13 cellular contexts compared by ENCODE assay signal in the genomic region with DNA sequence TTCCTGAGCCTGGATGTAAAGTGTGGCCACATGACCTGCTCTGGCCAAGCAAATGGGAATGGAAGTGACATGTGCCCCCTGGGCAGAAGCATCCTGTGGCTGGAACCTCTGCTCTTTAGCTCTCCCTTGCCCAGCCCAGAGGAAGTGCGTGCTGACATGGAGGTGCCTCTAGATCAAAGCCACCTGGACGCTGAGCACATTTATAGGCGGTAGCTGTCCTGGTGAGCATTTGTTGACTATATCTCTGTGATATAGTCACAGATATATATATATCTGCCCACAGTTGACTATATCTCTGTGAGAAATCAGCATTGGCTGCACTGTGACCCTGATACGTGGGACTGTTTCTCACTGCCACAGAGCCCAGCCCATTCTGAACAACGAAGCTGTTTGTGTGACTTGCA.
"Had no signal": no experiment of that assay in that cellular context is flagged by ENCODE, and none has a peak within 500 bp of the region (broad histone marks: within the 10 kb centered on the region; RNA-seq: fewer than 3 reads in every experiment).

No MANE protein-coding gene starts in this region.

- H3K9me3 ChIP-seq: adrenal gland, sigmoid colon had no signal

- H3K27me3 ChIP-seq: adrenal gland had no signal

- H3K27ac ChIP-seq: adrenal gland, sigmoid colon had no signal

- H3K27ac Mint-ChIP-seq: activated T-helper 2 cell treated with anti-CD3 and anti-CD28 coated beads, Interferon-gamma antibody, Interleukin-2, Interleukin-4, amounts not matched to agents 10 μg/mL and 5 μg/mL and 100 μg/mL, durations not matched to agents 14 hours and 24 hours and 36 hours; natural killer cell treated with Interleukin-12 subunit alpha and Interleukin-12 subunit beta and Interleukin-15 and Interleukin-18, amount 100 ng/mL, for 72 hours; T-helper 17 cell had no signal

- H3K4me3 ChIP-seq: adrenal gland, sigmoid colon had no signal

- DNase-seq: activated naive CD4-positive, alpha-beta T cell treated with anti-CD3 and anti-CD28 coated beads, Interleukin-2, amount 50 U/mL, for 16 hours; adrenal gland; caudate nucleus; cortex of kidney; glutamatergic neuron; sigmoid colon; stimulated activated CD4-positive, alpha-beta T cell treated with anti-CD3 and anti-CD28 coated beads, Interleukin-2, amount 100 ng/mL, for 24 hours; stimulated activated naive CD4-positive, alpha-beta T cell treated with Interleukin-2 at 50 U/mL for 16 hours; T-helper 17 cell had no signal

- H3K36me3 Mint-ChIP-seq: natural killer cell treated with Interleukin-12 subunit alpha and Interleukin-12 subunit beta and Interleukin-15 and Interleukin-18, amount 100 ng/mL, for 72 hours had no signal

- ATAC-seq: esophagus mucosa; left lobe of liver; natural killer cell treated with Interleukin-12 subunit alpha and Interleukin-12 subunit beta and Interleukin-15 and Interleukin-18, amount 100 ng/mL, for 72 hours; T-helper 17 cell had no signal

- H3K36me3 ChIP-seq: adrenal gland, sigmoid colon had no signal

- H3K4me3 Mint-ChIP-seq: natural killer cell treated with Interleukin-12 subunit alpha and Interleukin-12 subunit beta and Interleukin-15 and Interleukin-18, amount 100 ng/mL, for 72 hours; T-helper 17 cell had no signal

- H3K9me3 Mint-ChIP-seq: activated T-helper 2 cell treated with anti-CD3 and anti-CD28 coated beads, Interferon-gamma antibody, Interleukin-2, Interleukin-4, amounts not matched to agents 10 μg/mL and 5 μg/mL and 100 μg/mL, durations not matched to agents 14 hours and 24 hours and 36 hours; natural killer cell treated with Interleukin-12 subunit alpha and Interleukin-12 subunit beta and Interleukin-15 and Interleukin-18, amount 100 ng/mL, for 72 hours had no signal

- H3K4me1 ChIP-seq: sigmoid colon had no signal

- H3K4me1 Mint-ChIP-seq: T-helper 17 cell had no signal
